18 cellular contexts compared by ENCODE assay signal in the genomic region with DNA sequence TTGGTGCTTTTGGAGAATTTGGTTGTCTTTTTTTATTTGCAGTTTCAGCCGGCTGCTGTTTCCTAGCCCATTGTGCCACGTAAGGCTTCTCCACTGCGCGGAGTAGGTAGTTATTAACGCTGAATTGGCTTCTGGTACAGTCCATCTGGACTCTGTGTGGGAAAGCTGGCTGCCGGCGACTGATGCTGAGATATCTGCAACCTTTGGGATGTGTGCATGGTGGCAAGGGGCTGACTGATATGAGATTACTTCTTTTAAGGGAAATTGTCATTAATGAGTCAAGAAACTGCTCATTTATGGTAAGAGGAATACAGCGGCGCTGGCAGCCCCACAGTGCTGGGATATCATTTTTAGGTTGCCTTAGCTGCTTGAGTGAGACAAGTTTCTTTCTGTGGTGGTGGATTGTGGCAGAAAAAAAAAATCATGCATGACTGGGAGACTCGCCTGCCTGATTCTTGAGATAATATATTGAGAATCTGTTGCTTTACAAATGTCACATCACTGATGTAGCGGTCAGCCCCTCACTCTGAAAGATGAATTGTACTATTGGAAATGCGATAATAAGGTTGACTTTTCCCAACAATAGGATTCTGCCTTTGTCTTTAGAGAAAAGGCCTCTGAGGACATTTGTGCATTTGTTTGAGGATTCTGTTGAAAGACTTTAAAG. TPM values are rescaled to one million over a fixed set of nuclear protein-coding genes. Genes with fewer than 3 reads are reported as not detected.
A peak's percentile ranks its signal among the peaks of the same experiment; 100 is the strongest.
DNase-seq lines count a peak whose midpoint lies in the region; ATAC-seq and TF ChIP-seq lines count a peak whose summit lies in the region.
"Had no signal": no experiment of that assay in that cellular context is flagged by ENCODE, and none has a peak within 500 bp of the region (broad histone marks: within the 10 kb centered on the region; RNA-seq: fewer than 3 reads in every experiment).

No MANE protein-coding gene starts in this region.

- H3K9ac ChIP-seq in mesendoderm (ENCODE audit: low read length) = no peak overlapping the region

- peak overlapping the region; percentile 18 for H3K18ac ChIP-seq in mesendoderm (ENCODE audit: low read length)

- H4K8ac ChIP-seq in mesendoderm (ENCODE audit: low read depth, low read length) = peak overlapping the region; percentile 39

- intact Hi-C loops in heart left ventricle (cut with DNase I) = no loop called here

- H3K9me3 ChIP-seq in heart left ventricle = no peaks in the 10 kb centered on the region
- H3K9me3 ChIP-seq: breast epithelium, MG63 had no signal

- H4K5ac ChIP-seq in mesendoderm (ENCODE audit: low read length) = no peak overlapping the region

- H2BK120ac ChIP-seq in mesendoderm (ENCODE audit: low read depth, low read length) = no peak overlapping the region

- no peak overlapping the region for H2BK15ac ChIP-seq in mesendoderm (replicated peaks; ENCODE audit: low read depth)

- H3K36me3 ChIP-seq in mesendoderm (ENCODE audit: control insufficient read depth, insufficient read depth, low read length) = no peaks in the 10 kb centered on the region
- H3K36me3 ChIP-seq in heart left ventricle = no peaks in the 10 kb centered on the region
- H3K36me3 ChIP-seq: breast epithelium, MG63, WERI-Rb-1 had no signal

- H2AK5ac ChIP-seq in mesendoderm (ENCODE audit: low read length) = no peak overlapping the region

- no peak for TF ChIP-seq POLR2A in heart left ventricle (IDR thresholded peaks at IDR 0.05)

- peak overlapping the region; percentile 36 for H3K4ac ChIP-seq in mesendoderm (ENCODE audit: low read depth, low read length)

- no peak overlapping the region for H3K4me2 ChIP-seq in mesendoderm (ENCODE audit: low read length)

- H3K4me1 ChIP-seq in mesendoderm (ENCODE audit: control insufficient read depth, low read depth, low read length) (no peaks in the 10 kb centered on the region), heart left ventricle (peaks cover 0 to 7% (median 0%) of the 10 kb centered on the region in 12 donors)
- H3K4me1 ChIP-seq: breast epithelium had no signal

- H3K27ac ChIP-seq in mesendoderm (ENCODE audit: low read depth, low read length) = no peak overlapping the region
- H3K27ac ChIP-seq in heart left ventricle = no peak overlapping the region
- H3K27ac ChIP-seq: breast epithelium, WERI-Rb-1 had no signal

- no peak overlapping the region for H2BK5ac ChIP-seq in mesendoderm (ENCODE audit: low read length)

- no peak for ATAC-seq in heart left ventricle

- no CpG with 5 or more reads among the region's 12 CpGs for WGBS in mesendoderm (ENCODE audit: extremely low coverage, insufficient coverage, low lambda C conversion rate)
- WGBS in heart left ventricle, 4 donors = 80 to 82% (median 81%) methylated on average over 12 of the region's 12 CpGs

- no peaks in the 10 kb centered on the region for H3K79me2 ChIP-seq in mesendoderm (ENCODE audit: control insufficient read depth, insufficient read depth, low read length)

- no peaks in the 10 kb centered on the region for H3K79me1 ChIP-seq in mesendoderm (ENCODE audit: low read length)

- DNase-seq in G401 (ENCODE audit: low spot score) = peak; percentile 49
- peak; percentile 94 for DNase-seq in NCI-H1694 (lab: John Stamatoyannopoulos, UW)
- peak; percentile 76 for DNase-seq in NCI-H82 treated with DMSO at 0.1 percent for 48 hours (lab: John Stamatoyannopoulos, UW; ENCODE audit: unreplicated experiment)
- no peak for DNase-seq in mesendoderm
- DNase-seq in heart left ventricle = no peak
- DNase-seq in NCI-H526 (lab: John Stamatoyannopoulos, UW) = no peak
- no peak for DNase-seq in SKM-1 (lab: John Stamatoyannopoulos, UW; ENCODE audit: unreplicated experiment)
- DNase-seq: activated CD4-positive, alpha-beta T cell treated with anti-CD3 and anti-CD28 coated beads, Interleukin-2, amount 50 U/mL, for 48 hours; activated gamma-delta T cell treated with Interleukin-2 at 50 U/mL for 16 hours; MG63; NCI-H2029 treated with DMSO at 0.1 percent for 48 hours; stimulated activated CD4-positive, alpha-beta T cell treated with anti-CD3 and anti-CD28 coated beads, Interleukin-2, amount 100 ng/mL, for 48 hours; stimulated activated naive B cell treated with anti-CD40 and anti-IgM and Interleukin-4, amounts not matched to agents 10 μg/mL and 1 μg/mL and 100 μg/mL, for 72 hours; WERI-Rb-1 had no signal

- H3K4me3 ChIP-seq in mesendoderm (ENCODE audit: low read length) (no peak overlapping the region), heart left ventricle (no peak overlapping the region)
- H3K4me3 ChIP-seq: breast epithelium, MG63 had no signal

- in situ Hi-C loops in G401 (cut with HindIII; ENCODE audit: low sequenced_read_pairs) = no loop called here

- no peak for TF ChIP-seq CTCF in heart left ventricle (IDR thresholded peaks at IDR 0.05)

- H3K27me3 ChIP-seq in mesendoderm (ENCODE audit: insufficient read depth, low read length, poor library complexity) = no peaks in the 10 kb centered on the region
- H3K27me3 ChIP-seq in heart left ventricle = peaks cover 0 to 45% (median 9%) of the 10 kb centered on the region in 9 donors

- H3K56ac ChIP-seq in mesendoderm (ENCODE audit: low read length) = no peak overlapping the region

- H3K23ac ChIP-seq in mesendoderm (ENCODE audit: low read length) = no peak overlapping the region

RNA-seq across cellular contexts. Expression of a gene that starts 2.5 kb away (rescaled TPM):
- total RNA-seq in G401 (2014; rRNA removed; shearing (Covaris generic)) = not detected in 2 replicates
- 1.8 TPM for polyA plus RNA-seq in mesendoderm (2013, experiment 1 of 2)
- polyA plus RNA-seq in mesendoderm (2013, experiment 2 of 2) = 2.0 TPM
- total RNA-seq in heart left ventricle = under 1 TPM in 3 of 9 donors, not detected in 6; 0.08 to 0.37 (median 0.32) TPM
- not detected for polyA plus RNA-seq in heart left ventricle
- total RNA-seq: breast epithelium; CD4-positive, alpha-beta memory T cell; glomerular endothelial cell; RPMI7951 had no signal
- polyA plus RNA-seq: CD4-positive, alpha-beta memory T cell had no signal

Comparison
In these comparisons a context has a peak if more than half of its experiments do, and no peak if none do; other contexts are left out.
1. DNase-seq: peak in G401 (single experiment), NCI-H1694 (single experiment) and NCI-H82 treated with DMSO at 0.1 percent for 48 hours (single experiment); none in mesendoderm (single experiment), heart left ventricle (0 of 5), NCI-H526 (0 of 2) and SKM-1 (single experiment).